Comparison of ENCODE assay signal across 29 cellular contexts in genomic region chr18:60050821-60051220, GRCh38.
"Had no signal": no experiment of that assay in that cellular context is flagged by ENCODE, and none has a peak within 500 bp of the region (broad histone marks: within the 10 kb centered on the region; RNA-seq: fewer than 3 reads in every experiment).

No MANE protein-coding gene starts in this region.

- H2AFZ ChIP-seq: neural progenitor cell, parathyroid adenoma had no signal

- DNase-seq: hypothalamus; immature natural killer cell; kidney; left colon; left lung; lower lobe of right lung; mammary epithelial cell; mesenchymal stem cell; naive B cell; natural killer cell; nephron progenitor cell; occipital lobe; right lobe of liver; stimulated activated CD4-positive, alpha-beta T cell treated with anti-CD3 and anti-CD28 coated beads, Interleukin-1b, Interleukin-23, amount 100 ng/mL, for 48 hours; stimulated activated CD4-positive, alpha-beta T cell treated with anti-CD3 and anti-CD28 coated beads, Interleukin-2, amount 100 ng/mL, for 48 hours; stimulated activated CD4-positive, alpha-beta T cell treated with anti-CD3 and anti-CD28 coated beads, Interleukin-4, amount 100 ng/mL, for 4 hours; stimulated activated CD8-positive, alpha-beta memory T cell treated with anti-CD3 and anti-CD28 coated beads, Interleukin-4, amount 100 ng/mL, for 48 hours; stimulated activated naive CD4-positive, alpha-beta T cell treated with Interleukin-2 at 50 U/mL for 16 hours; stimulated activated naive CD8-positive, alpha-beta T cell treated with anti-CD3 and anti-CD28 coated beads, Interleukin-15, amount 100 ng/mL, for 72 hours; substantia nigra had no signal

- ATAC-seq: left colon; left lung; lower lobe of right lung; natural killer cell; right lobe of liver; stimulated activated memory B cell treated with anti-CD40 and anti-IgM and Interleukin-4, amounts not matched to agents 10 μg/mL and 1 μg/mL and 100 μg/mL, for 72 hours; stimulated activated naive CD8-positive, alpha-beta T cell treated with anti-CD3 and anti-CD28 coated beads, Interleukin-15, amount 100 ng/mL, for 72 hours had no signal

- H3K27me3 ChIP-seq: left lung, neural progenitor cell, neutrophil, right atrium auricular region, right lobe of liver, tibial nerve, vagina had no signal

- H3K79me2 ChIP-seq: parathyroid adenoma had no signal

- H3K4me2 ChIP-seq: neural progenitor cell, smooth muscle cell had no signal

- H3K36me3 ChIP-seq: left lung, lower lobe of right lung, neural progenitor cell, neutrophil, right atrium auricular region, right lobe of liver, tibial nerve, vagina had no signal

- H3K4me3 ChIP-seq: left lung, lower lobe of right lung, neural progenitor cell, right atrium auricular region, right lobe of liver, smooth muscle cell, tibial nerve, vagina had no signal

- H3K9me3 ChIP-seq: left lung, lower lobe of right lung, neutrophil, right lobe of liver, vagina had no signal

- H3K4me1 ChIP-seq: left lung, lower lobe of right lung, neural progenitor cell, parathyroid adenoma, right atrium auricular region, right lobe of liver, tibial nerve, vagina had no signal

- FAIRE-seq: islet of Langerhans had no signal

- H3K27ac ChIP-seq: left lung, lower lobe of right lung, neural progenitor cell, neutrophil, parathyroid adenoma, right atrium auricular region, right lobe of liver, tibial nerve, vagina had no signal

- H3K9ac ChIP-seq: neural progenitor cell, parathyroid adenoma had no signal
